Comparison of ENCODE assay signal across 12 cellular contexts in the genomic region with DNA sequence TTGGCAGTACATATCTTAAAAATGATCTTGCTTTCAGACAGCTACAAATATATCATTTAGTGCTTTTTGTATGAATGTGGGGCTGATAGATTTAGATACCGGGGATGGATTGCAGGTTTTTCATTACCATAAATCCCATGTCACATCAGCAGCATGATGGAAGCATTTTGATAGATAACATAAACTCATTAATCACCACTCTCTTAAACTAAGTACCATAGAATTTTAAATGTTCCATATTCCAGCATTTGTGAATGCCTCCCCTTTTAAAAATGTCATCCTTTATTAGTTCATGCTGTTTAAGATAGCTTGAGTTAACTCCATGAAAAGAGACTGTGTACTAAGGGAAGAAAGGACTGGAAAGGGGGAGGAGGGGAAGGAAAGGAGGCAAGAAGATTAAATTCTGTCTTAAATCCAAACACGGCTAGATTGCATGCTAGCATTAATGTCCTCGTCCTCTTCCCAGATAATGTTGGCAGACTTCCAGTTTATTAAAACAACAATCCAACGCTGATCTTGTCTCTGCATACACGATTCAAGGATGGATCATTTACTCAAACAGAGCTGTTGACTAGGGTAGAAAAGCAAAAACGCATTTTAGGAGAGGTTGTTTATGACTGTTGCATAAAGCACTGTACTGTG.
DNase-seq lines count a peak whose midpoint lies in the region; ATAC-seq lines count a peak whose summit lies in the region.
"Had no signal": no experiment of that assay in that cellular context is flagged by ENCODE, and none has a peak within 500 bp of the region (broad histone marks: within the 10 kb centered on the region; RNA-seq: fewer than 3 reads in every experiment).

No MANE protein-coding gene starts in this region.

- no peaks in the 10 kb centered on the region for H3K27me3 ChIP-seq in adipocyte (replicated peaks; ENCODE audit: control insufficient read depth, insufficient read depth, low read length)
- H3K27me3 ChIP-seq: tibial nerve had no signal

- H3K9me3 ChIP-seq in adipocyte (ENCODE audit: control insufficient read depth, low read length): no peaks in the 10 kb centered on the region
- H3K9me3 ChIP-seq: tibial nerve had no signal

- peaks cover 9% of the 10 kb centered on the region for H3K4me1 ChIP-seq in adipocyte (ENCODE audit: control insufficient read depth, insufficient read depth, low read length)

- DNase-seq in DMS53 (lab: John Stamatoyannopoulos, UW): peak; percentile 73
- peak; percentile 48 for DNase-seq in NCI-H1694 treated with DMSO at 0.1 percent for 48 hours (lab: John Stamatoyannopoulos, UW)
- DNase-seq in adipocyte (ENCODE audit: low read depth): peak; percentile 38
- peak; percentile 56 to 60 for DNase-seq in lung microvascular endothelial cell (ENCODE audit: low read depth in 2 of 2)
- DNase-seq in activated naive CD4-positive, alpha-beta T cell (lab: John Stamatoyannopoulos, UW): no peak
- no peak for DNase-seq in AG08395 (ENCODE audit: low spot score)
- DNase-seq: anterior cingulate cortex, head of caudate nucleus had no signal

- H3K4me3 ChIP-seq in adipocyte (ENCODE audit: low read length): no peak overlapping the region
- H3K4me3 ChIP-seq: tibial nerve had no signal

- H3K36me3 ChIP-seq in adipocyte (ENCODE audit: control insufficient read depth, insufficient read depth, low read length, severe bottlenecking): no peaks in the 10 kb centered on the region
- H3K36me3 ChIP-seq: tibial nerve had no signal

- H3K9ac ChIP-seq in adipocyte (ENCODE audit: low read length): peak overlapping the region; percentile 22

- ATAC-seq in HG03571 (IDR thresholded peaks at IDR 0.05; ENCODE audit: unreplicated experiment) (no peak), GM18861 (IDR thresholded peaks at IDR 0.05; ENCODE audit: unreplicated experiment) (no peak)
- ATAC-seq: HepG2 had no signal

Comparison
In these comparisons a context has a peak if more than half of its experiments do, and no peak if none do; other contexts are left out.
1. DNase-seq: peak in DMS53 (single experiment), NCI-H1694 treated with DMSO at 0.1 percent for 48 hours (single experiment), adipocyte (single experiment) and lung microvascular endothelial cell (2 of 2); none in activated naive CD4-positive, alpha-beta T cell (0 of 4) and AG08395 (single experiment).